In the genomic region with DNA sequence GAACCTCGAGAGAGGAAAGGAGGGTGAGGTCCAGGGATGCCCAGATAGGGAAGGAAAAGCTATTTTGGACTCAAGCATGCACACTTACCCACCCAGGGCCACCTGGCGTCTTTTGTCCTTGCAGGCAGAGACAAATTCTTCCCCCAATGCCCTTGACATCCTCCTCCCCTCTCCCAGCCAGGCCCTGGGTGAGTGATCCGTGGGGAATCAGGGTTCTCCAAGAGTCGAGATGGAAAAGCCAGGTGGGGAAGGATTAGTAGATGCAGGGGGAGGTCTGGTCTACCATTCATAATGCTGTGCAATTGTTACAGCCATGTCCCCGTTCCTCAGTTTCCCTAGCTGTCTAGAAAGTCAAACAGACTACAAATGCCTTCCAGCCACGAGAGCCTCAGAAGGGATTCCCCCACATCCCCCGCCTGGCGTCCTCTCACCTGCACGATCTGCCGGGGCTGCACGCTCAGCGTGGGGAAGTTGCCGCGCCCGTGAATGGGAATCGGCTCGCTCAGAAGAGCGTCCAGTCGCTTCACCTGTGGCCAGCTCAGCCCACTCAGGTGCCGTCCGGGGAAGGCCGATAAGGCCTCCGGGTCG, we compare ENCODE assay signal across 9 cellular contexts. TPM values are rescaled to one million over a fixed set of nuclear protein-coding genes. Genes with fewer than 3 reads are reported as not detected.
DNase-seq lines count a peak whose midpoint lies in the region; ATAC-seq and TF ChIP-seq lines count a peak whose summit lies in the region.
"Had no signal": no experiment of that assay in that cellular context is flagged by ENCODE, and none has a peak within 500 bp of the region (broad histone marks: within the 10 kb centered on the region; RNA-seq: fewer than 3 reads in every experiment).

No MANE protein-coding gene starts in this region.

- WGBS in mesodermal cell (ENCODE audit: insufficient coverage in 2 of 2), 2 experiments, result 1 to 8% methylated on average over 20 to 21 of the region's 24 CpGs
- 21 to 49% methylated on average over 9 to 23 of the region's 24 CpGs for WGBS in upper lobe of left lung, 2 donors

- no peak for DNase-seq in Right ventricle myocardium superior
- no peak for DNase-seq in left ventricle myocardium superior
- no peak for DNase-seq in colonic mucosa
- DNase-seq in upper lobe of left lung, result no peak
- DNase-seq in GDM1 (lab: John Stamatoyannopoulos, UW), result no peak
- DNase-seq in hypothalamus (lab: John Stamatoyannopoulos, UW), result no peak
- DNase-seq in GOT3 (lab: John Stamatoyannopoulos, UW), result no peak

- no peak for TF ChIP-seq EP300 in upper lobe of left lung (IDR thresholded peaks at IDR 0.05)

- H3K4me3 ChIP-seq in colonic mucosa (peak overlapping the region; percentile 32), mesodermal cell (ENCODE audit: extremely low read depth, insufficient read depth, low read length, poor library complexity, severe bottlenecking) (peak overlapping the region; percentile 50), upper lobe of left lung (peak overlapping the region; percentile 39 to 63 (median 60))

- H3K27me3 ChIP-seq in colonic mucosa, result no peaks in the 10 kb centered on the region
- no peaks in the 10 kb centered on the region for H3K27me3 ChIP-seq in upper lobe of left lung

- no peak overlapping the region for H3K9ac ChIP-seq in colonic mucosa (ENCODE audit: low read depth in 2 of 2, low read length in 2 of 2)

- no peak for TF ChIP-seq POLR2A in upper lobe of left lung (IDR thresholded peaks at IDR 0.05)

- TF ChIP-seq CTCF in colonic mucosa (IDR thresholded peaks at IDR 0.05) (no peak), upper lobe of left lung (IDR thresholded peaks at IDR 0.05) (peak in 1 of 6 experiments; percentile 7)

- intact Hi-C loops in Right ventricle myocardium superior (cut with DNase I) (no loop called here), left ventricle myocardium superior (cut with micrococcal nuclease) (no loop called here), colonic mucosa (cut with DNase I) (no loop called here)

- H3K9me3 ChIP-seq in colonic mucosa, result no peaks in the 10 kb centered on the region
- no peaks in the 10 kb centered on the region for H3K9me3 ChIP-seq in mesodermal cell (ENCODE audit: control insufficient read depth, low read length)
- no peaks in the 10 kb centered on the region for H3K9me3 ChIP-seq in upper lobe of left lung

- ATAC-seq in Right ventricle myocardium superior (ENCODE audit: poor library complexity), result peak; percentile 0
- no peak for ATAC-seq in left ventricle myocardium superior
- ATAC-seq in upper lobe of left lung (ENCODE audit: low FRiP score in 2 of 2), result no peak

- H3K36me3 ChIP-seq in colonic mucosa, result no peaks in the 10 kb centered on the region
- H3K36me3 ChIP-seq in mesodermal cell (ENCODE audit: control insufficient read depth, insufficient read depth, low read length), result peaks cover 5% of the 10 kb centered on the region
- H3K36me3 ChIP-seq in upper lobe of left lung, result no peaks in the 10 kb centered on the region

- H3K27ac ChIP-seq in colonic mucosa, result peak overlapping the region; percentile 17
- no peak overlapping the region for H3K27ac ChIP-seq in mesodermal cell (ENCODE audit: low read depth, low read length, severe bottlenecking)
- peak overlapping the region; percentile 83 to 89 (median 86) for H3K27ac ChIP-seq in upper lobe of left lung

- H3K4me1 ChIP-seq in colonic mucosa (peaks cover 4% of the 10 kb centered on the region), mesodermal cell (ENCODE audit: control insufficient read depth, insufficient read depth, low read length, poor library complexity, severe bottlenecking) (peaks cover 33% of the 10 kb centered on the region), upper lobe of left lung (peaks cover 9 to 50% (median 36%) of the 10 kb centered on the region in 4 donors)

RNA-seq across cellular contexts. Expression of gene TENT5B, which starts 0.6 kb away (rescaled TPM):
- total RNA-seq in Right ventricle myocardium superior (34.6 TPM), left ventricle myocardium superior (49.6 TPM), colonic mucosa (1 to 10 TPM; 1.0 to 3.8 TPM), upper lobe of left lung (100 to 1,000 TPM in 1 of 6 donors, 10 to 100 TPM in 5; 10.5 to 124 (median 43.1) TPM)
- polyA plus RNA-seq in mesodermal cell (2013, experiment 1 of 2), result 8.0 TPM
- 7.1 TPM for polyA plus RNA-seq in mesodermal cell (2013, experiment 2 of 2)

RNA-seq across cellular contexts. Expression of gene TRNP1, which starts 18.6 kb away (rescaled TPM):
- total RNA-seq in Right ventricle myocardium superior (31.7 TPM), left ventricle myocardium superior (27.4 TPM), colonic mucosa (1 to 10 TPM; 2.5 to 2.7 TPM), upper lobe of left lung (10 to 100 TPM in 5 of 6 donors, 1 to 10 TPM in 1; 9.1 to 38.0 (median 26.0) TPM)
- 11.3 TPM for polyA plus RNA-seq in mesodermal cell (2013, experiment 1 of 2)
- polyA plus RNA-seq in mesodermal cell (2013, experiment 2 of 2), result 9.1 TPM

RNA-seq across cellular contexts. Expression of gene KDF1, which starts 51.8 kb away (rescaled TPM):
- total RNA-seq in Right ventricle myocardium superior (0.35 TPM), left ventricle myocardium superior (0.37 TPM), colonic mucosa (10 to 100 TPM; 23.2 to 27.3 TPM), upper lobe of left lung (10 to 100 TPM in 4 of 6 donors, 1 to 10 TPM in 2; 7.7 to 23.3 (median 11.8) TPM)
- not detected for polyA plus RNA-seq in mesodermal cell (2013, experiment 1 of 2)
- polyA plus RNA-seq in mesodermal cell (2013, experiment 2 of 2), result not detected
- total RNA-seq: SK-MEL-5 had no signal
